In the genomic region with DNA sequence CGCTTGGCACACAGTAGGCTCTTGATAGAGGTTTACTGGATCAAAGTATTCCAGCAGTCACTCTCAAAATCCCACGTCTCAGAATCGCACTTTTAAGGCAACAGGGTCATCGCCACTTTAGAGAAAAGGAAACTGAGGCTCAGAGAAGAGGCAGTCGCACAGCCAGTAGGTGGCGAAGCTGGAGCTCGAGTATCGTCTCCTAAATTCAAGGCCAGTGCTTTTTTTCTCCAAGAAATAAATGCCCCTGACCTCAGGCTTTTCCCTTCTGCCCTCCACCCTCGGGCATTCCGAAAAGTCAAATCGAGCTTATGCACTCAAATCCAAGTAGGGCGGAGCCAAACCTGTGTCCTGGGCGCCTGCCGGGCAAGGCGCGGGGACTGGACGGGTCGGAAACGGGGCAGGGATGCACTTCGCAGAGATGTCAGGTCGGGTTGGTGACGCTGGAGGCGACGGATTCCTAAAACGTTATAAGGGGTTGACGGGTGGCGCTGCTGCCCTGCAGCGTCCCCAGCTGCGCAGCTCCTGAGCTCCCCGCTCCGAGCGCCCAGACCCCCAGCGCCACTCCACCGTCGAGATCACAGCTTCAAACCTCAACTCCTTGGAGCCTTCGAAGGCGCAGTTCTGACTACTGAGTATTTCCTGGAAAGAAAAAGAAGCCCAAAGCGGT, we compare ENCODE assay signal across 13 cellular contexts. TPM values are rescaled to one million over a fixed set of nuclear protein-coding genes. Genes with fewer than 3 reads are reported as not detected.
DNase-seq lines count a peak whose midpoint lies in the region; ATAC-seq and TF ChIP-seq lines count a peak whose summit lies in the region.
"Had no signal": no experiment of that assay in that cellular context is flagged by ENCODE, and none has a peak within 500 bp of the region (broad histone marks: within the 10 kb centered on the region; RNA-seq: fewer than 3 reads in every experiment).

No MANE protein-coding gene starts in this region.

- peak; percentile 32 for DNase-seq in 8988T
- DNase-seq in COR-L47 (lab: John Stamatoyannopoulos, UW) = peak; percentile 55
- DNase-seq in WTC11 (ENCODE audit: low spot score) = peak; percentile 53
- DNase-seq in activated gamma-delta T cell (lab: John Stamatoyannopoulos, UW) = no peak
- no peak for DNase-seq in CD14-positive monocyte (ENCODE audit: low spot score)
- no peak for DNase-seq in effector memory CD4-positive, alpha-beta T cell
- no peak for DNase-seq in iPS-NIHi7 (ENCODE audit: extremely low spot score)
- DNase-seq: Karpas-422, NCI-H510A treated with DMSO at 0.1 percent for 48 hours, spleen had no signal

- peaks cover 19% of the 10 kb centered on the region for H3K4me1 ChIP-seq in iPS-15b (ENCODE audit: control insufficient read depth, insufficient read depth, low read length)
- H3K4me1 ChIP-seq in effector memory CD4-positive, alpha-beta T cell (ENCODE audit: control insufficient read depth, insufficient read depth, low read length, poor library complexity, severe bottlenecking) = peaks cover 2% of the 10 kb centered on the region

- no peaks in the 10 kb centered on the region for H3K9me3 ChIP-seq in iPS-15b (ENCODE audit: control insufficient read depth, insufficient read depth, low read length)
- no peaks in the 10 kb centered on the region for H3K9me3 ChIP-seq in effector memory CD4-positive, alpha-beta T cell (ENCODE audit: control insufficient read depth, low read length)
- H3K9me3 ChIP-seq: spleen had no signal

- peak overlapping the region; percentile 64 for H3K4me3 ChIP-seq in iPS-15b (ENCODE audit: low read depth, low read length)
- no peak overlapping the region for H3K4me3 ChIP-seq in effector memory CD4-positive, alpha-beta T cell (ENCODE audit: insufficient read depth, low read depth, low read length, poor library complexity, severe bottlenecking)

- intact Hi-C loops in CD14-positive monocyte (cut with micrococcal nuclease) = no loop called here

- H3K4me3 Mint-ChIP-seq in WTC11 (peak overlapping the region; percentile 78), CD14-positive monocyte (peak overlapping the region in 1 of 2 donors; percentile 86)

- H3K4me1 Mint-ChIP-seq in WTC11 = peaks cover 64% of the 10 kb centered on the region
- H3K4me1 Mint-ChIP-seq in CD14-positive monocyte = peaks cover 22% of the 10 kb centered on the region

- CTCF ChIA-PET in WTC11 (lab: Charles Lee) = interaction anchor here (0.6 to 8.2 kb wide), 15 partner anchors 11 to 684 kb away, joined by 3 to 85 read pairs (median 4); a partner anchor contains a TSS

- H3K27ac Mint-ChIP-seq in WTC11 = no peak overlapping the region
- no peak overlapping the region for H3K27ac Mint-ChIP-seq in CD14-positive monocyte

- H3K36me3 Mint-ChIP-seq in WTC11 = no peaks in the 10 kb centered on the region
- H3K36me3 Mint-ChIP-seq in CD14-positive monocyte = peaks cover 0 to 9% of the 10 kb centered on the region in 2 donors

- no peaks in the 10 kb centered on the region for H3K36me3 ChIP-seq in iPS-15b (ENCODE audit: control insufficient read depth, insufficient read depth, low read length)
- no peaks in the 10 kb centered on the region for H3K36me3 ChIP-seq in effector memory CD4-positive, alpha-beta T cell (ENCODE audit: control insufficient read depth, insufficient read depth, low read length)
- H3K36me3 ChIP-seq: spleen had no signal

- ATAC-seq in WTC11 = no peak

- POLR2A ChIA-PET in WTC11 (lab: Charles Lee) = interaction anchor here (1.0 kb wide), 1 partner anchor 162 kb away, joined by 3 read pairs; a partner anchor contains a TSS

- peaks cover 97% of the 10 kb centered on the region for H3K27me3 Mint-ChIP-seq in WTC11 (ENCODE audit: low read depth)
- peaks cover 91 to 97% (median 94%) of the 10 kb centered on the region in 3 donors for H3K27me3 Mint-ChIP-seq in CD14-positive monocyte (ENCODE audit: low read depth in 3 of 3)

- TF ChIP-seq CTCF in WTC11 (IDR thresholded peaks at IDR 0.05) (no peak), CD14-positive monocyte (IDR thresholded peaks at IDR 0.05) (no peak)

- no peak overlapping the region for H3K27ac ChIP-seq in effector memory CD4-positive, alpha-beta T cell (ENCODE audit: insufficient read depth, low read length, poor library complexity, severe bottlenecking)
- H3K27ac ChIP-seq: spleen had no signal

- H3K9me3 Mint-ChIP-seq in WTC11 (no peaks in the 10 kb centered on the region), CD14-positive monocyte (peaks cover 0 to 19% (median 6%) of the 10 kb centered on the region in 7 donors)

- no peak overlapping the region for H3K9ac ChIP-seq in iPS-15b (ENCODE audit: low read depth, low read length)

- peaks cover 96% of the 10 kb centered on the region for H3K27me3 ChIP-seq in iPS-15b (ENCODE audit: control insufficient read depth, insufficient read depth, low read length)
- H3K27me3 ChIP-seq in effector memory CD4-positive, alpha-beta T cell (replicated peaks; ENCODE audit: control insufficient read depth, insufficient read depth, low read length, poor library complexity, severe bottlenecking) = peaks cover 54% of the 10 kb centered on the region

TF ChIP-seq in WTC11, 78 proteins besides CTCF, POLR2A, EP300 and RAD21:
- TF ChIP-seq NR2C2 (CRISPR knock-in tag; IDR thresholded peaks at IDR 0.05) (no peak), ZNF423 (CRISPR knock-in tag; IDR thresholded peaks at IDR 0.05) (0 out of 2 replicates have a peak, but pooled peaks have one; percentile 19)
TF ChIP-seq in WTC11: peak in this region for 1.

RNA-seq across cellular contexts. Expression of a gene that starts 4.7 kb away (rescaled TPM):
- total RNA-seq in WTC11 (2021) = 0.22 to 0.50 TPM in 2 of 3 replicates, not detected in the other
- polyA plus RNA-seq in CD14-positive monocyte = not detected
- total RNA-seq: cerebellum, mucosa of gallbladder, spleen had no signal
- polyA plus RNA-seq: spleen had no signal

Comparison
In these comparisons a context has a peak if more than half of its experiments do, and no peak if none do; other contexts are left out.
1. DNase-seq: peak in 8988T (single experiment), COR-L47 (single experiment) and WTC11 (single experiment); none in activated gamma-delta T cell (single experiment), CD14-positive monocyte (single experiment), effector memory CD4-positive, alpha-beta T cell (0 of 3) and iPS-NIHi7 (single experiment).